ENCODE assay signal across 8 cellular contexts in the genomic region with DNA sequence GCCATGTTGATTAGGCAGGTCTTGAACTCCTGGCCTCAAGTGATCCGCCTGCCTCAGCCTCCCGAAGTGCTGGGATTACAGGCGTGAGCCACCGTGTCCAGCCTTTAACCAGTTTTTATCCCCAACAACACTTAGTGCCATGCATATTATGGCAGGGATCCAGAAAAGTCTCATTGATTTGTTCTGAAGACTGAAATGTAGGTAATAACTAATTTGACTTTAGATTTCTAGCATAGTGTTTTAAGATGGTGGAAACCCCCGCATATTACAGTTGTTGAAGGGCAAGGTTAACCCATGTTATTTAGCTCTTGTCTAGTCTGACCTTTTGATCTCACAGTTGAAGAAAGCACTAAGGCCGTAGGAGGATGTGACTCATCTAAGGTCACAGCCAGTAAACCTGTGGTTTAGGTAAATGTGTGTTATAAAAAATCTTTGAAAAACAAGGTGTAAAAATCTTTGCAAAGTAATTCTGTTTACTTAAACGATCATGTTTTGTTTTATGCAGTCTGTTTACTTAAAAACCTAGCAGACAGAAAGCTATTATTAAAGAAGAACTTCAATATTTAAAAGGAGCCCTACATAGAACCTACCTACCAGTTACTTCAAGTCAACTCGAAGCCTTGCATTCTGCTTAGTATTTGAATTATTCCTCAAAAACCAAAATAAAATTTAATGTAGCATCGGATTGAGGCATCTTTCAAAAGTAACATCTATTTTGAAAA. TPM values are rescaled to one million over a fixed set of nuclear protein-coding genes. Genes with fewer than 3 reads are reported as not detected.
DNase-seq lines count a peak whose midpoint lies in the region; ATAC-seq, FAIRE-seq and TF ChIP-seq lines count a peak whose summit lies in the region.

No MANE protein-coding gene starts in this region.

- DNase-seq in DND-41 (no peak), NAMALWA (ENCODE audit: low spot score) (peak; percentile 31), astrocyte (ENCODE audit: low read depth) (no peak), NCI-H1694 (lab: John Stamatoyannopoulos, UW) (no peak), Karpas-422 (no peak), AG20443 (ENCODE audit: low spot score) (no peak), NCI-H82 (lab: John Stamatoyannopoulos, UW) (no peak)

- no peaks in the 10 kb centered on the region for H3K9me3 Mint-ChIP-seq in astrocyte (ENCODE audit: unreplicated experiment)

- no peaks in the 10 kb centered on the region for H4K20me1 ChIP-seq in DND-41 (ENCODE audit: insufficient read depth, low read length)
- no peaks in the 10 kb centered on the region for H4K20me1 ChIP-seq in astrocyte (ENCODE audit: insufficient read depth, low read length)
- no peaks in the 10 kb centered on the region for H4K20me1 ChIP-seq in Karpas-422 (ENCODE audit: insufficient read depth, low read depth, low read length)

- H3K27ac ChIP-seq in DND-41 (ENCODE audit: low read length) (no peak overlapping the region), astrocyte (ENCODE audit: low read depth, low read length) (no peak overlapping the region), Karpas-422 (ENCODE audit: low read length) (no peak overlapping the region)

- H3K36me3 Mint-ChIP-seq in astrocyte (ENCODE audit: low read depth, unreplicated experiment): no peaks in the 10 kb centered on the region

- H3K36me3 ChIP-seq in DND-41 (ENCODE audit: insufficient read depth, low read length) (no peaks in the 10 kb centered on the region), astrocyte (ENCODE audit: insufficient read depth, low read length) (no peaks in the 10 kb centered on the region), Karpas-422 (ENCODE audit: insufficient read depth, low read length) (peaks cover 5% of the 10 kb centered on the region; the same call in 1 of the 2 replicates)

- no peaks in the 10 kb centered on the region for H3K9me2 ChIP-seq in Karpas-422 (replicated peaks; ENCODE audit: insufficient read depth, low read length)

- peaks cover 9% of the 10 kb centered on the region for H3K4me1 Mint-ChIP-seq in astrocyte (ENCODE audit: low read depth, unreplicated experiment)

- TF ChIP-seq CTCF in DND-41 (IDR thresholded peaks at IDR 0.05; ENCODE audit: borderline replicate concordance, extremely low read depth, low read length, poor library complexity, severe bottlenecking): no peak
- no peak for TF ChIP-seq CTCF in astrocyte (IDR thresholded peaks at IDR 0.05; ENCODE audit: insufficient read depth, low read depth, low read length)

- H3K27me3 Mint-ChIP-seq in astrocyte (ENCODE audit: low read depth, unreplicated experiment): no peaks in the 10 kb centered on the region

- ATAC-seq in DND-41 (ENCODE audit: insufficient read depth, low read depth) (peak; percentile 58; the same call in 1 of the 3 replicates), GM21619 (IDR thresholded peaks at IDR 0.05; ENCODE audit: unreplicated experiment) (peak; percentile 48)

- no peak overlapping the region for H3K27ac Mint-ChIP-seq in astrocyte (ENCODE audit: unreplicated experiment)

- peak overlapping the region; percentile 2 for H3K4me3 Mint-ChIP-seq in astrocyte (ENCODE audit: unreplicated experiment)

- H3K79me2 ChIP-seq in DND-41 (ENCODE audit: insufficient read depth, low read length) (no peaks in the 10 kb centered on the region), astrocyte (ENCODE audit: insufficient read depth, low read length) (no peaks in the 10 kb centered on the region), Karpas-422 (ENCODE audit: low read length) (peaks cover 51% of the 10 kb centered on the region)

- no peak overlapping the region for H3K4me3 ChIP-seq in DND-41 (ENCODE audit: low read depth in 1 of 2, low read length in 2 of 2)
- H3K4me3 ChIP-seq in astrocyte (ENCODE audit: insufficient read depth, low read depth, low read length): no peak overlapping the region
- no peak overlapping the region for H3K4me3 ChIP-seq in Karpas-422 (ENCODE audit: low read length)

- H3K4me2 ChIP-seq in DND-41 (ENCODE audit: insufficient read depth, low read length): no peak overlapping the region
- no peak overlapping the region for H3K4me2 ChIP-seq in astrocyte (ENCODE audit: low read length)
- no peak overlapping the region for H3K4me2 ChIP-seq in Karpas-422 (ENCODE audit: low read depth, low read length, poor library complexity, severe bottlenecking)

- no peaks in the 10 kb centered on the region for H3K9me3 ChIP-seq in DND-41 (ENCODE audit: insufficient read depth, low read length, severe bottlenecking)
- no peaks in the 10 kb centered on the region for H3K9me3 ChIP-seq in astrocyte (ENCODE audit: insufficient read depth, low read depth, low read length)
- no peaks in the 10 kb centered on the region for H3K9me3 ChIP-seq in Karpas-422 (ENCODE audit: low read length)

- H3K9ac ChIP-seq in DND-41 (ENCODE audit: low read depth, low read length) (no peak overlapping the region), astrocyte (ENCODE audit: low read length) (no peak overlapping the region), Karpas-422 (ENCODE audit: low read length) (no peak overlapping the region)

- no peak for FAIRE-seq in astrocyte (lab: Jason Lieb, UNC)

- 0 out of 2 replicates have a peak, but pooled peaks cover 3% of the 10 kb centered on the region for H3K4me1 ChIP-seq in DND-41 (ENCODE audit: insufficient read depth, low read length)
- no peaks in the 10 kb centered on the region for H3K4me1 ChIP-seq in astrocyte (ENCODE audit: insufficient read depth, low read length)
- peaks cover 21% of the 10 kb centered on the region for H3K4me1 ChIP-seq in Karpas-422 (ENCODE audit: low read length)

- no peaks in the 10 kb centered on the region for H3K27me3 ChIP-seq in DND-41 (ENCODE audit: insufficient read depth, low read length, poor library complexity)
- H3K27me3 ChIP-seq in astrocyte (ENCODE audit: insufficient read depth, low read length): no peaks in the 10 kb centered on the region
- H3K27me3 ChIP-seq in Karpas-422 (ENCODE audit: low read length): no peaks in the 10 kb centered on the region

- H2AFZ ChIP-seq in DND-41 (ENCODE audit: low read depth, low read length) (no peak overlapping the region), astrocyte (ENCODE audit: low read depth, low read length) (no peak overlapping the region), Karpas-422 (ENCODE audit: low read length) (no peak overlapping the region)

RNA-seq across cellular contexts. Expression of gene BICDL1, which starts 24.8 kb away (rescaled TPM):
- total RNA-seq in astrocyte: 7.3 and 8.8 TPM in 2 replicates
- total RNA-seq in Karpas-422 (2014; rRNA removed; shearing (Covaris generic); ENCODE audit: low replicate concordance): 28.5 and 57.6 TPM in 2 replicates
